ENCODE assay signal across 16 cellular contexts in genomic region chr6:46510656-46511055, GRCh38. TPM values are rescaled to one million over a fixed set of nuclear protein-coding genes. Genes with fewer than 3 reads are reported as not detected.
DNase-seq lines count a peak whose midpoint lies in the region; ATAC-seq and TF ChIP-seq lines count a peak whose summit lies in the region.
"Had no signal": no experiment of that assay in that cellular context is flagged by ENCODE, and none has a peak within 500 bp of the region (broad histone marks: within the 10 kb centered on the region; RNA-seq: fewer than 3 reads in every experiment).

No MANE protein-coding gene starts in this region.

- H3K27me3 ChIP-seq in stomach = no peaks in the 10 kb centered on the region

- TF ChIP-seq POLR2A in stomach (IDR thresholded peaks at IDR 0.05) = no peak

- intact Hi-C loops in stomach (cut with DNase I; ENCODE audit: low total_unique reads) = no loop called here

- ATAC-seq in HG03159 (IDR thresholded peaks at IDR 0.05; ENCODE audit: unreplicated experiment) = no peak
- no peak for ATAC-seq in GM21619 (IDR thresholded peaks at IDR 0.05; ENCODE audit: unreplicated experiment)
- no peak for ATAC-seq in GM21723 (IDR thresholded peaks at IDR 0.05; ENCODE audit: unreplicated experiment)
- ATAC-seq: activated CD8-positive, alpha-beta T cell treated with anti-CD3 and anti-CD28 coated beads for 36 hours; esophagus mucosa; T-cell had no signal

- TF ChIP-seq CTCF in coronary artery (IDR thresholded peaks at IDR 0.05) (no peak), stomach (IDR thresholded peaks at IDR 0.05) (no peak)

- H3K27ac ChIP-seq in coronary artery = peak overlapping the region; percentile 81 to 87
- H3K27ac ChIP-seq in stomach = peak overlapping the region in 3 of 5 donors; percentile 53 to 74 (median 61)

- no peaks in the 10 kb centered on the region for H3K9me3 ChIP-seq in stomach

- H3K4me3 ChIP-seq in coronary artery (no peak overlapping the region), stomach (no peak overlapping the region)

- DNase-seq in EL (peak; percentile 29), coronary artery (ENCODE audit: low spot score) (no peak), kidney glomerular epithelial cell (lab: John Stamatoyannopoulos, UW) (peak; percentile 24), stomach (no peak), DMS 273 treated with DMSO at 0.1 percent for 48 hours (lab: John Stamatoyannopoulos, UW) (no peak)
- DNase-seq: activated CD8-positive, alpha-beta T cell treated with anti-CD3 and anti-CD28 coated beads for 36 hours; activated naive CD8-positive, alpha-beta T cell treated with anti-CD3 and anti-CD28 coated beads, Interleukin-2, amount 10 ng/mL, durations not matched to agents 7 days and 5 days; CD8-positive, alpha-beta memory T cell; MM.1S; naive B cell; NCI-H774; T-cell had no signal

- H3K36me3 ChIP-seq in stomach = no peaks in the 10 kb centered on the region

- H3K4me1 ChIP-seq in stomach = peaks cover 0 to 54% (median 40%) of the 10 kb centered on the region in 4 donors

- no peak for TF ChIP-seq EP300 in stomach (IDR thresholded peaks at IDR 0.05)

RNA-seq across cellular contexts. Expression of gene RCAN2, which starts 19.4 kb away (rescaled TPM):
- total RNA-seq in stomach = 10 to 100 TPM in 4 of 5 donors, 1 to 10 TPM in 1; 7.2 to 69.2 (median 19.1) TPM
- polyA plus RNA-seq in stomach = 10 to 100 TPM; 14.1 to 42.0 (median 23.8) TPM
- total RNA-seq: activated CD8-positive, alpha-beta T cell treated with anti-CD3 and anti-CD28 coated beads for 36 hours had no signal

Comparison
In these comparisons a context has a peak if more than half of its experiments do, and no peak if none do; other contexts are left out.
1. DNase-seq: peak in EL (single experiment) and kidney glomerular epithelial cell (single experiment); none in coronary artery (single experiment), stomach (single experiment) and DMS 273 treated with DMSO at 0.1 percent for 48 hours (single experiment).